In genomic region chr12:95201056-95201670, GRCh38 we compare ENCODE assay signal across 14 cellular contexts. TPM values are rescaled to one million over a fixed set of nuclear protein-coding genes. Genes with fewer than 3 reads are reported as not detected.
DNase-seq lines count a peak whose midpoint lies in the region; ATAC-seq, FAIRE-seq and TF ChIP-seq lines count a peak whose summit lies in the region.
"Had no signal": no experiment of that assay in that cellular context is flagged by ENCODE, and none has a peak within 500 bp of the region (broad histone marks: within the 10 kb centered on the region; RNA-seq: fewer than 3 reads in every experiment).

No MANE protein-coding gene starts in this region.

- H3K4me3 ChIP-seq in AG10803 (ENCODE audit: low read length), result no peak overlapping the region
- H3K4me3 ChIP-seq in colonic mucosa, result no peak overlapping the region
- no peak overlapping the region for H3K4me3 ChIP-seq in body of pancreas

- H3K27ac ChIP-seq in colonic mucosa (peak overlapping the region; percentile 62), body of pancreas (peak overlapping the region in 2 of 4 donors; percentile 33 to 40), substantia nigra (ENCODE audit: low read depth, low read length, poor library complexity, severe bottlenecking) (no peak overlapping the region)

- peak; percentile 34 for ATAC-seq in omental fat pad (ENCODE audit: low FRiP score)
- no peak for ATAC-seq in body of pancreas
- ATAC-seq in naive thymus-derived CD8-positive, alpha-beta T cell, result no peak
- ATAC-seq: activated CD4-positive, alpha-beta T cell treated with anti-CD3 and anti-CD28 coated beads for 36 hours; activated naive CD4-positive, alpha-beta T cell treated with anti-CD3 and anti-CD28 coated beads, Interleukin-2, amount 50 U/mL, for 72 hours had no signal

- peaks cover 40 to 61% (median 51%) of the 10 kb centered on the region in 3 donors for H3K4me1 Mint-ChIP-seq in IgD-negative memory B cell
- H3K4me1 Mint-ChIP-seq in naive thymus-derived CD8-positive, alpha-beta T cell, result peaks cover 6 to 21% (median 13%) of the 10 kb centered on the region in 4 donors

- H3K27ac Mint-ChIP-seq in IgD-negative memory B cell, result peak overlapping the region; percentile 4 to 82 (median 79)
- peak overlapping the region in 1 of 10 donors; percentile 2 for H3K27ac Mint-ChIP-seq in naive thymus-derived CD8-positive, alpha-beta T cell
- H3K27ac Mint-ChIP-seq: activated CD4-positive, alpha-beta T cell treated with anti-CD3 and anti-CD28 coated beads for 36 hours; activated naive CD4-positive, alpha-beta T cell treated with anti-CD3 and anti-CD28 coated beads, Interleukin-2, amount 50 U/mL, for 72 hours had no signal

- POLR2A ChIA-PET in naive thymus-derived CD8-positive, alpha-beta T cell (lab: Charles Lee), result no interaction called here

- H3K27me3 ChIP-seq in colonic mucosa (no peaks in the 10 kb centered on the region), body of pancreas (no peaks in the 10 kb centered on the region)

- no peak for TF ChIP-seq POLR2A in body of pancreas (IDR thresholded peaks at IDR 0.05)

- 78 to 80% methylated on average over 4 of the region's 4 CpGs for WGBS in body of pancreas, 2 donors

- peaks cover 6% of the 10 kb centered on the region for H3K27me3 Mint-ChIP-seq in IgD-negative memory B cell
- H3K27me3 Mint-ChIP-seq in naive thymus-derived CD8-positive, alpha-beta T cell, result no peaks in the 10 kb centered on the region

- peak overlapping the region in 1 of 2 donors; percentile 46 for H3K9ac ChIP-seq in colonic mucosa (ENCODE audit: low read depth in 2 of 2, low read length in 2 of 2)

- H3K36me3 ChIP-seq in colonic mucosa (no peaks in the 10 kb centered on the region), body of pancreas (replicated peaks in 1 of 2; ENCODE audit: insufficient read depth in 1 of 2, low read depth in 2 of 2) (no peaks in the 10 kb centered on the region)

- peak overlapping the region; percentile 39 to 93 (median 70) for H3K4me3 Mint-ChIP-seq in IgD-negative memory B cell
- H3K4me3 Mint-ChIP-seq in naive thymus-derived CD8-positive, alpha-beta T cell, result no peak overlapping the region
- H3K4me3 Mint-ChIP-seq: activated CD4-positive, alpha-beta T cell treated with anti-CD3 and anti-CD28 coated beads for 36 hours had no signal

- intact Hi-C loops in colonic mucosa (cut with DNase I) (no loop called here), body of pancreas (cut with DNase I) (no loop called here)

- no peaks in the 10 kb centered on the region for H3K9me3 ChIP-seq in colonic mucosa
- H3K9me3 ChIP-seq in body of pancreas, result no peaks in the 10 kb centered on the region

- H3K4me1 ChIP-seq in colonic mucosa (no peaks in the 10 kb centered on the region), body of pancreas (peaks cover 56% of the 10 kb centered on the region)

- peak; percentile 64 for DNase-seq in AG10803 (ENCODE audit: low read depth)
- peak; percentile 67 for DNase-seq in colonic mucosa
- no peak for DNase-seq in omental fat pad (ENCODE audit: low spot score)
- no peak for DNase-seq in HTR-8/SVneo (ENCODE audit: insufficient read length, low spot score)
- no peak for DNase-seq in body of pancreas
- DNase-seq in substantia nigra (lab: John Stamatoyannopoulos, UW), result no peak
- no peak for DNase-seq in naive thymus-derived CD8-positive, alpha-beta T cell
- DNase-seq: activated CD4-positive, alpha-beta T cell treated with anti-CD3 and anti-CD28 coated beads for 36 hours; kidney glomerular epithelial cell; NCI-H2107; Right ventricle myocardium superior had no signal

- TF ChIP-seq CTCF in AG10803 (conservative IDR thresholded peaks at IDR 0.05; ENCODE audit: low read length), result no peak
- TF ChIP-seq CTCF in colonic mucosa (IDR thresholded peaks at IDR 0.05), result no peak
- no peak for TF ChIP-seq CTCF in omental fat pad (IDR thresholded peaks at IDR 0.05)
- TF ChIP-seq CTCF in body of pancreas (IDR thresholded peaks at IDR 0.05), result no peak

- FAIRE-seq in HTR-8/SVneo (lab: Jason Lieb, UNC), result no peak
- FAIRE-seq: GM12892 had no signal

- peaks cover 3% of the 10 kb centered on the region for H3K36me3 Mint-ChIP-seq in IgD-negative memory B cell
- H3K36me3 Mint-ChIP-seq in naive thymus-derived CD8-positive, alpha-beta T cell, result no peaks in the 10 kb centered on the region
- H3K36me3 Mint-ChIP-seq: activated naive CD4-positive, alpha-beta T cell treated with anti-CD3 and anti-CD28 coated beads, Interleukin-2, amount 50 U/mL, for 72 hours had no signal

- no peaks in the 10 kb centered on the region for H3K9me3 Mint-ChIP-seq in IgD-negative memory B cell
- no peaks in the 10 kb centered on the region for H3K9me3 Mint-ChIP-seq in naive thymus-derived CD8-positive, alpha-beta T cell
- H3K9me3 Mint-ChIP-seq: activated naive CD4-positive, alpha-beta T cell treated with anti-CD3 and anti-CD28 coated beads, Interleukin-2, amount 50 U/mL, for 72 hours had no signal

RNA-seq across cellular contexts. Expression of gene FGD6, which starts 16.1 kb away (rescaled TPM):
- 5.0 TPM for polyA plus RNA-seq in IgD-negative memory B cell
- total RNA-seq in colonic mucosa (10 to 100 TPM in 1 of 2 donors, 1 to 10 TPM in 1; 9.8 to 21.8 TPM), omental fat pad (1 to 10 TPM; 6.6 to 9.6 (median 7.4) TPM), body of pancreas (10 to 100 TPM; 15.8 to 19.1 TPM)
- under 1 TPM; 0.78 to 0.99 TPM for total RNA-seq in naive thymus-derived CD8-positive, alpha-beta T cell
- polyA plus RNA-seq in naive thymus-derived CD8-positive, alpha-beta T cell, result under 1 TPM in 2 of 3 donors, not detected in 1; 0.04 to 0.16 TPM

RNA-seq across cellular contexts. Expression of gene VEZT, which starts 16.4 kb away (rescaled TPM):
- 21.5 TPM for polyA plus RNA-seq in IgD-negative memory B cell
- total RNA-seq in colonic mucosa (10 to 100 TPM; 36.4 to 62.2 TPM), omental fat pad (10 to 100 TPM; 57.3 to 75.8 (median 64.0) TPM), body of pancreas (10 to 100 TPM; 50.8 to 56.4 TPM)
- 10 to 100 TPM; 44.8 TPM for total RNA-seq in naive thymus-derived CD8-positive, alpha-beta T cell
- polyA plus RNA-seq in naive thymus-derived CD8-positive, alpha-beta T cell, result 10 to 100 TPM; 17.4 to 22.7 (median 19.4) TPM

Comparison
In these comparisons a context has a peak if more than half of its experiments do, and no peak if none do; other contexts are left out.
1. DNase-seq: peak in AG10803 (single experiment) and colonic mucosa (single experiment); none in omental fat pad (single experiment), HTR-8/SVneo (single experiment), body of pancreas (0 of 4), substantia nigra (0 of 49) and naive thymus-derived CD8-positive, alpha-beta T cell (0 of 10).
2. H3K4me3 Mint-ChIP-seq: peak in IgD-negative memory B cell (4 of 4); none in naive thymus-derived CD8-positive, alpha-beta T cell (0 of 10).